Comparison of ENCODE assay signal across 14 cellular contexts in genomic region chr6:137832110-137832509, GRCh38. TPM values are rescaled to one million over a fixed set of nuclear protein-coding genes. Genes with fewer than 3 reads are reported as not detected.
DNase-seq lines count a peak whose midpoint lies in the region; ATAC-seq, FAIRE-seq and TF ChIP-seq lines count a peak whose summit lies in the region.
"Had no signal": no experiment of that assay in that cellular context is flagged by ENCODE, and none has a peak within 500 bp of the region (broad histone marks: within the 10 kb centered on the region; RNA-seq: fewer than 3 reads in every experiment).

No MANE protein-coding gene starts in this region.

- no peak overlapping the region; the same call in 1 of the 2 replicates for H3K4me2 ChIP-seq in GM12878 (ENCODE audit: control insufficient read depth, insufficient read depth)
- H3K4me2 ChIP-seq in osteoblast (ENCODE audit: insufficient read depth, low read length) = peak overlapping the region; percentile 46

- no peak for TF ChIP-seq EP300 in GM12878 (IDR thresholded peaks at IDR 0.05; ENCODE audit: borderline replicate concordance in 1 of 2, control insufficient read depth in 1 of 2, low read depth in 2 of 2, low read length in 2 of 2)

- peaks cover 5% of the 10 kb centered on the region; the same call in 2 of the 3 replicates for H3K9me3 ChIP-seq in GM12878 (replicated peaks; ENCODE audit: control insufficient read depth, insufficient read depth, low read length)
- no peaks in the 10 kb centered on the region for H3K9me3 ChIP-seq in osteoblast (ENCODE audit: low read depth, low read length)
- H3K9me3 ChIP-seq: Peyer's patch had no signal

- H3K79me2 ChIP-seq in GM12878 (ENCODE audit: control insufficient read depth, insufficient read depth, low read length) (no peaks in the 10 kb centered on the region; the same call in 1 of the 2 replicates), osteoblast (ENCODE audit: insufficient read depth, low read length) (no peaks in the 10 kb centered on the region)

- CTCF ChIA-PET in GM12878 (lab: Yijun Ruan, JAX) = interaction anchor here (0.7 to 2.4 kb wide), 5 partner anchors 10 to 41 kb away, joined by 3 to 11 read pairs (median 4); no protein-coding TSS in a partner anchor

- H3K4me3 ChIP-seq in GM12878 = no peak overlapping the region
- no peak overlapping the region for H3K4me3 ChIP-seq in osteoblast (ENCODE audit: insufficient read depth, low read length)
- H3K4me3 ChIP-seq: Peyer's patch, skin epidermis had no signal

- H3K36me3 ChIP-seq in GM12878 (ENCODE audit: control insufficient read depth in 2 of 2, insufficient read depth in 2 of 2, low read length in 1 of 2) (no peaks in the 10 kb centered on the region), osteoblast (ENCODE audit: insufficient read depth, low read length) (no peaks in the 10 kb centered on the region)

- 0% methylated on average over 3 of the region's 3 CpGs for WGBS in GM12878 (ENCODE audit: insufficient coverage, insufficient replicate concordance, low lambda C conversion rate, missing lambda C conversion rate)

- peak; percentile 95 for DNase-seq in ELR (ENCODE audit: low read depth)
- DNase-seq in NCI-H226 = peak; percentile 90
- DNase-seq in GM12878 (ENCODE audit: low read depth, low spot score) = no peak
- peak; percentile 89 for DNase-seq in osteoblast (ENCODE audit: insufficient read length, low spot score, missing footprints)
- no peak for DNase-seq in KG1 (lab: John Stamatoyannopoulos, UW)
- DNase-seq in activated CD8-positive, alpha-beta memory T cell treated with anti-CD3 and anti-CD28 coated beads for 24 hours = no peak
- DNase-seq in middle frontal gyrus (ENCODE audit: extremely low spot score, low spot score) = no peak
- DNase-seq in left lobe of liver (ENCODE audit: low spot score) = no peak
- DNase-seq: activated CD4-positive, alpha-beta T cell treated with anti-CD3 and anti-CD28 coated beads for 48 hours; DMS79; NCI-H1092 treated with DMSO at 0.1 percent for 48 hours; Peyer's patch had no signal

- H4K20me1 ChIP-seq in GM12878 (ENCODE audit: control insufficient read depth, insufficient read depth) (no peaks in the 10 kb centered on the region), osteoblast (ENCODE audit: insufficient read depth, low read length) (no peaks in the 10 kb centered on the region)

- H3K27ac ChIP-seq in GM12878 (ENCODE audit: control insufficient read depth, insufficient read depth) (no peak overlapping the region), osteoblast (ENCODE audit: low read depth, low read length) (peak overlapping the region; percentile 12)
- H3K27ac ChIP-seq: Peyer's patch had no signal

- POLR2A ChIA-PET in GM12878 (lab: Charles Lee) = interaction anchor here (0.7 to 10.3 kb wide), 6 partner anchors 10 to 107 kb away, joined by 3 to 95 read pairs (median 4); no protein-coding TSS in a partner anchor

- peak overlapping the region; percentile 73 for H2AFZ ChIP-seq in GM12878 (ENCODE audit: control insufficient read depth, low read depth, low read length)
- H2AFZ ChIP-seq in osteoblast (ENCODE audit: low read length) = no peak overlapping the region

- in situ Hi-C loops in GM12878 (cut with MboI) = no loop called here

- no TSS peak for BruUV-seq in GM12878 (replicated peaks; lab: Mats Ljungman, UMichigan)

- no peak overlapping the region for H3K9ac ChIP-seq in GM12878 (ENCODE audit: control insufficient read depth, insufficient read depth, low read length)

- intact Hi-C loops in GM12878 (cut with micrococcal nuclease; ENCODE audit: unreplicated experiment) = no loop called here

- TF ChIP-seq CTCF in GM12878 (IDR thresholded peaks at IDR 0.05 in 2 of 3, conservative IDR thresholded peaks at IDR 0.05 in 1 of 3; ENCODE audit: control insufficient read depth in 2 of 3, extremely low read depth in 1 of 3, insufficient read depth in 1 of 3, low read depth in 3 of 3, low read length in 3 of 3) = no peak
- no peak for TF ChIP-seq CTCF in osteoblast (IDR thresholded peaks at IDR 0.05; ENCODE audit: extremely low read depth, low read depth, low read length)

- RAD21 ChIA-PET in GM12878 (lab: Charles Lee; ENCODE audit: unreplicated experiment) = interaction anchor here (0.8 to 6.0 kb wide), 5 partner anchors 32 to 125 kb away, joined by 3 to 28 read pairs (median 5); no protein-coding TSS in a partner anchor

- ATAC-seq in GM12878 = no peak
- no peak for ATAC-seq in left lobe of liver

- H3K4me1 ChIP-seq in GM12878 (ENCODE audit: control insufficient read depth, insufficient read depth, low read length) = peaks cover 42% of the 10 kb centered on the region
- peaks cover 40% of the 10 kb centered on the region for H3K4me1 ChIP-seq in osteoblast (ENCODE audit: insufficient read depth, low read length)
- H3K4me1 ChIP-seq: Peyer's patch had no signal

- TF ChIP-seq POLR2A in GM12878 (IDR thresholded peaks at IDR 0.05; ENCODE audit: low read depth, low read length) = no peak

- SMC1A ChIA-PET in GM12878 (lab: Charles Lee; ENCODE audit: uncharacterized antibody, unreplicated experiment) = interaction anchor here (0.9 to 9.5 kb wide), 15 partner anchors 9 to 170 kb away, joined by 3 to 86 read pairs (median 4); partner anchors contain the start of gene TNFAIP3

- H3K27me3 ChIP-seq in GM12878 (replicated peaks in 1 of 2; ENCODE audit: control insufficient read depth in 2 of 2, insufficient read depth in 2 of 2, low read length in 1 of 2) (no peaks in the 10 kb centered on the region), osteoblast (ENCODE audit: insufficient read depth, low read length) (no peaks in the 10 kb centered on the region)
- H3K27me3 ChIP-seq: Peyer's patch had no signal

- no peak for TF ChIP-seq RAD21 in GM12878 (IDR thresholded peaks at IDR 0.05; ENCODE audit: insufficient read depth, low read depth, low read length)

- FAIRE-seq in GM12878 (lab: Jason Lieb, UNC) = no peak
- FAIRE-seq: H1 had no signal

TF ChIP-seq in GM12878, 131 proteins besides CTCF, POLR2A, EP300 and RAD21 (continues in another document):
- TF ChIP-seq CBX5 (IDR thresholded peaks at IDR 0.05; ENCODE audit: low read depth) (no peak), PML (IDR thresholded peaks at IDR 0.05; ENCODE audit: low read length) (no peak), JUNB (IDR thresholded peaks at IDR 0.05) (0 out of 2 replicates have a peak, but pooled peaks have one; percentile 18), SUPT20H (IDR thresholded peaks at IDR 0.05; ENCODE audit: borderline replicate concordance, control insufficient read depth, low read depth, low read length) (no peak), SREBF1 (IDR thresholded peaks at IDR 0.05; ENCODE audit: low read length) (no peak), PBX3 (IDR thresholded peaks at IDR 0.05; ENCODE audit: insufficient replicate concordance, low read depth, low read length) (no peak), IKZF1 (conservative IDR thresholded peaks at IDR 0.05) (peak; percentile 34), DPF2 (IDR thresholded peaks at IDR 0.05) (no peak), HDGF (IDR thresholded peaks at IDR 0.05) (no peak)
- TF ChIP-seq, protein P1, sequence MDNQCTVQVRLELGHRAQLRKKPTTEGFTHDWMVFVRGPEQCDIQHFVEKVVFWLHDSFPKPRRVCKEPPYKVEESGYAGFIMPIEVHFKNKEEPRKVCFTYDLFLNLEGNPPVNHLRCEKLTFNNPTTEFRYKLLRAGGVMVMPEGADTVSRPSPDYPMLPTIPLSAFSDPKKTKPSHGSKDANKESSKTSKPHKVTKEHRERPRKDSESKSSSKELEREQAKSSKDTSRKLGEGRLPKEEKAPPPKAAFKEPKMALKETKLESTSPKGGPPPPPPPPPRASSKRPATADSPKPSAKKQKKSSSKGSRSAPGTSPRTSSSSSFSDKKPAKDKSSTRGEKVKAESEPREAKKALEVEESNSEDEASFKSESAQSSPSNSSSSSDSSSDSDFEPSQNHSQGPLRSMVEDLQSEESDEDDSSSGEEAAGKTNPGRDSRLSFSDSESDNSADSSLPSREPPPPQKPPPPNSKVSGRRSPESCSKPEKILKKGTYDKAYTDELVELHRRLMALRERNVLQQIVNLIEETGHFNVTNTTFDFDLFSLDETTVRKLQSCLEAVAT (IDR thresholded peaks at IDR 0.05) = no peak
- TF ChIP-seq, protein P2, sequence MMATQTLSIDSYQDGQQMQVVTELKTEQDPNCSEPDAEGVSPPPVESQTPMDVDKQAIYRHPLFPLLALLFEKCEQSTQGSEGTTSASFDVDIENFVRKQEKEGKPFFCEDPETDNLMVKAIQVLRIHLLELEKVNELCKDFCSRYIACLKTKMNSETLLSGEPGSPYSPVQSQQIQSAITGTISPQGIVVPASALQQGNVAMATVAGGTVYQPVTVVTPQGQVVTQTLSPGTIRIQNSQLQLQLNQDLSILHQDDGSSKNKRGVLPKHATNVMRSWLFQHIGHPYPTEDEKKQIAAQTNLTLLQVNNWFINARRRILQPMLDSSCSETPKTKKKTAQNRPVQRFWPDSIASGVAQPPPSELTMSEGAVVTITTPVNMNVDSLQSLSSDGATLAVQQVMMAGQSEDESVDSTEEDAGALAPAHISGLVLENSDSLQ (IDR thresholded peaks at IDR 0.05) = peak; percentile 55

RNA-seq across cellular contexts. Expression of gene TNFAIP3, which starts 34.9 kb away (rescaled TPM):
- 258 and 260 TPM in 2 replicates for total RNA-seq in GM12878 (2013; cell fraction: nucleolus; rRNA removed)
- total RNA-seq in GM12878 (2014; rRNA removed) (84.0 and 96.8 TPM in 2 replicates), GM12878 (2014; rRNA removed; fragmentation: Illumina TruSeq; extraction: Trizol) (81.4 and 82.4 TPM in 2 replicates), GM12878 (2021) (220 and 229 TPM in 2 replicates), osteoblast (8.5 and 10.5 TPM in 2 replicates), left lobe of liver (8.8 TPM)
- 59.4 TPM for polyA plus RNA-seq in GM12878 (2011; ENCODE audit: low read depth)
- polyA plus RNA-seq in GM12878 (2011; rRNA removed) (308 and 350 TPM in 2 replicates), GM12878 (2014; fragmentation: Illumina TruSeq; extraction: Trizol) (149 and 171 TPM in 2 replicates), GM12878 (2014; fragmentation: Nextera tagmentation; extraction: Ambion mirVana) (10 to 100 TPM; 18.0 to 31.5 TPM), GM12878 (2014; rRNA removed) (138 and 149 TPM in 2 replicates), GM12878 (2016; fragmentation: Nextera tagmentation; extraction: Ambion mirVana) (100 to 1,000 TPM; 126 to 128 TPM)
- 204 and 210 TPM in 2 replicates for polyA plus RNA-seq in GM12878 (2011; cell fraction: cytosol; rRNA removed)
- polyA plus RNA-seq in GM12878 (2011; cell fraction: nucleus; rRNA removed) = 565 and 695 TPM in 2 replicates
- 64.6 and 107 TPM in 2 replicates for polyA plus RNA-seq in GM12878 (2012)
- polyA minus RNA-seq in GM12878 (2011; rRNA and poly(A)+ RNA removed) = 268 and 281 TPM in 2 replicates
- 95.9 and 104 TPM in 2 replicates for polyA minus RNA-seq in GM12878 (2011; cell fraction: cytosol; rRNA and poly(A)+ RNA removed)
- 243 and 270 TPM in 2 replicates for polyA minus RNA-seq in GM12878 (2011; cell fraction: nucleus; rRNA and poly(A)+ RNA removed)

Comparison
In these comparisons a context has a peak if more than half of its experiments do, and no peak if none do; other contexts are left out.
1. DNase-seq: peak in ELR (single experiment), NCI-H226 (single experiment) and osteoblast (single experiment); none in GM12878 (single experiment), KG1 (single experiment), activated CD8-positive, alpha-beta memory T cell treated with anti-CD3 and anti-CD28 coated beads for 24 hours (single experiment), middle frontal gyrus (single experiment) and left lobe of liver (single experiment).